16 cellular contexts compared by ENCODE assay signal in the genomic region with DNA sequence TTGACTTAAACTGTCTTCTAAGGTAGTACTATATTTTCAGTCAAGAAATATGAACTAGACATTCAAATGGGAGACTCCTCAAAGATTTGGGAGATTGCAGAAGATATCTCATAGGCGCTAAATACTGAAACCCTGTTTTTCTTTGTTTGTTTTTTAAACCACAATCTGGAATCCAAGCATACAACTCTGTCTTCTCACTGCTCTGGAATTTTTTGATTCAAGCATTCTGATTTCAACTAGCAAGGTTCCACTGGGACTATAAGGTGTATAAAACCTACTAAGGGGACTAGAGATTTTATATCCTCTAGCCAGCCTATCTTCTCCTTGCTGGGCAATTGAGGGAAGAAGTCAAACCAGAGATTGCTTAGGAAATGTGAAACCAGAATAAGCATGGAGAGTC.
A peak's percentile ranks its signal among the peaks of the same experiment; 100 is the strongest.
DNase-seq lines count a peak whose midpoint lies in the region; ATAC-seq, FAIRE-seq and TF ChIP-seq lines count a peak whose summit lies in the region.
"Had no signal": no experiment of that assay in that cellular context is flagged by ENCODE, and none has a peak within 500 bp of the region (broad histone marks: within the 10 kb centered on the region; RNA-seq: fewer than 3 reads in every experiment).

No MANE protein-coding gene starts in this region.

- no peak for FAIRE-seq in HTR-8/SVneo (lab: Jason Lieb, UNC)
- FAIRE-seq: D721Med, kidney had no signal

- ATAC-seq in GM18873 (IDR thresholded peaks at IDR 0.05; ENCODE audit: low FRiP score, unreplicated experiment) = no peak

- in situ Hi-C loops in astrocyte of the spinal cord (cut with HindIII; ENCODE audit: low sequenced_read_pairs) = no loop called here

- H3K27ac ChIP-seq in caudate nucleus (ENCODE audit: low read depth, low read length) = no peak overlapping the region
- H3K27ac ChIP-seq: suprapubic skin had no signal

- no peak for TF ChIP-seq CTCF in astrocyte of the spinal cord (IDR thresholded peaks at IDR 0.05; ENCODE audit: low read depth, low read length)

- no peak overlapping the region for H3K4me3 ChIP-seq in astrocyte of the spinal cord (ENCODE audit: low read depth, low read length)
- H3K4me3 ChIP-seq: suprapubic skin had no signal

- peak; percentile 32 for DNase-seq in AG08395 (ENCODE audit: low spot score)
- peak; percentile 20 for DNase-seq in HTR-8/SVneo (ENCODE audit: insufficient read length, low spot score)
- DNase-seq in astrocyte of the spinal cord (ENCODE audit: low read depth, low spot score) = peak; percentile 53
- DNase-seq in myocyte (ENCODE audit: low read depth) = peak; percentile 21
- DNase-seq in iPS-NIHi11 (ENCODE audit: low spot score) = no peak
- DNase-seq in epidermal melanocyte (ENCODE audit: insufficient read length, low spot score) = no peak
- DNase-seq in caudate nucleus (lab: John Stamatoyannopoulos, UW) = no peak
- DNase-seq: activated gamma-delta T cell, kidney, NCI-H187 treated with DMSO at 0.1 percent for 48 hours, NCI-H526, RPMI8226, T-helper 1 cell had no signal

Comparison
In these comparisons a context has a peak if more than half of its experiments do, and no peak if none do; other contexts are left out.
1. DNase-seq: peak in AG08395 (single experiment), HTR-8/SVneo (single experiment), astrocyte of the spinal cord (single experiment) and myocyte (single experiment); none in iPS-NIHi11 (single experiment), epidermal melanocyte (single experiment) and caudate nucleus (0 of 61).